In the genomic region with DNA sequence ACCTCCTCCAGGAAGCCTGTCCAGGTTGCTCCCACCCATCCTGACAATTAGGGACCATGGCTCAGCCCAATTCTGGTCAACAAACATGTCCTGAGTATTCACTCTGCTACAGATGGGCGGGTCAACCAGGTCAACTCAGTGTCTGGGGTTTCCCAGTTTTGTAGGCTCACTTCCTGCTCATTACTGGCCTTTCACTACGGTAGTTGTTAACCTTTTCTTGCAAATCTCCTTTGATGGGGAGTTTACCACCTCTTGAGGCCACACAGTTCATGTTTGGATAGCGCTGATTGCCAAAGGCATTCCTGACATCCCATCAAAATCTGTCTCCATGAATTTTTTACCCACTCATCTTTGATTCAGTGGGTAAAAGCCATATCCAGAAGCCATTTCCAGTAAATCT, we compare ENCODE assay signal across 17 cellular contexts. TPM values are rescaled to one million over a fixed set of nuclear protein-coding genes. Genes with fewer than 3 reads are reported as not detected.
DNase-seq lines count a peak whose midpoint lies in the region; ATAC-seq, FAIRE-seq and TF ChIP-seq lines count a peak whose summit lies in the region.
"Had no signal": no experiment of that assay in that cellular context is flagged by ENCODE, and none has a peak within 500 bp of the region (broad histone marks: within the 10 kb centered on the region; RNA-seq: fewer than 3 reads in every experiment).

No MANE protein-coding gene starts in this region.

- H3K27me3 Mint-ChIP-seq in Caco-2 (ENCODE audit: insufficient read depth, unreplicated experiment): no peaks in the 10 kb centered on the region

- intact Hi-C loops in pancreas (cut with DNase I) (no loop called here), Caco-2 (cut with micrococcal nuclease; ENCODE audit: unreplicated experiment) (no loop called here)

- peak; percentile 8 for DNase-seq in HT-29 (ENCODE audit: low spot score)
- no peak for DNase-seq in NCI-H1417 (lab: John Stamatoyannopoulos, UW)
- no peak for DNase-seq in NCI-H526 treated with DMSO at 0.1 percent for 48 hours (lab: John Stamatoyannopoulos, UW)
- DNase-seq in pancreas: no peak
- no peak for DNase-seq in Caco-2
- DNase-seq: DND-41, hypothalamus, NCI-H69, psoas muscle, substantia nigra had no signal

- no peaks in the 10 kb centered on the region for H3K36me3 Mint-ChIP-seq in Caco-2 (ENCODE audit: insufficient read depth, unreplicated experiment)

- H3K4me1 Mint-ChIP-seq in Caco-2 (ENCODE audit: low read depth, unreplicated experiment): peaks cover 15% of the 10 kb centered on the region

- peak overlapping the region in 8 of 11 experiments; percentile 46 to 81 (median 73); a peak in 14 of 22 replicates for H3K9ac ChIP-seq in BLaER1 treated with 17β-estradiol and CSF1 and Interleukin-3, amounts not matched to agents 10 nM and 100 nM

- H3K36me3 ChIP-seq in BLaER1 treated with 17β-estradiol and CSF1 and Interleukin-3, amounts not matched to agents 10 nM and 100 nM: peaks cover 0 to 12% (median 4%) of the 10 kb centered on the region in 11 experiments; a peak in 8 of 22 replicates
- peaks cover 0 to 10% (median 0%) of the 10 kb centered on the region in 3 donors for H3K36me3 ChIP-seq in pancreas
- no peaks in the 10 kb centered on the region for H3K36me3 ChIP-seq in Caco-2 (ENCODE audit: control insufficient read depth, insufficient read depth, low read length)
- H3K36me3 ChIP-seq: SJSA1 had no signal

- no peak for FAIRE-seq in pancreas (lab: Jason Lieb, UNC)
- FAIRE-seq: endometrium had no signal

- H3K27me3 ChIP-seq in BLaER1 treated with 17β-estradiol and CSF1 and Interleukin-3, amounts not matched to agents 10 nM and 100 nM: peaks cover 0 to 88% (median 0%) of the 10 kb centered on the region in 11 experiments; a peak in 4 of 22 replicates
- H3K27me3 ChIP-seq in pancreas (no peaks in the 10 kb centered on the region), Caco-2 (replicated peaks; ENCODE audit: control insufficient read depth, insufficient read depth, low read length) (no peaks in the 10 kb centered on the region)
- H3K27me3 ChIP-seq: SJSA1 had no signal

- no TSS peak for BruUV-seq in Caco-2 (replicated peaks; lab: Mats Ljungman, UMichigan)

- H3K4me2 ChIP-seq in BLaER1 treated with 17β-estradiol and CSF1 and Interleukin-3, amounts not matched to agents 10 nM and 100 nM: peak overlapping the region; percentile 62 to 99 (median 93)

- POLR2A ChIA-PET in Caco-2 (lab: Charles Lee): no interaction called here

- ATAC-seq in GM19025 (IDR thresholded peaks at IDR 0.05; ENCODE audit: low read depth, unreplicated experiment): peak; percentile 78
- ATAC-seq in HG02642 (IDR thresholded peaks at IDR 0.05; ENCODE audit: poor library complexity, unreplicated experiment): peak; percentile 67
- ATAC-seq in pancreas: no peak

- peaks cover 72 to 98% (median 87%) of the 10 kb centered on the region in 10 experiments for H3K4me1 ChIP-seq in BLaER1 treated with 17β-estradiol and CSF1 and Interleukin-3, amounts not matched to agents 10 nM and 100 nM
- peaks cover 0 to 13% (median 0%) of the 10 kb centered on the region in 3 donors for H3K4me1 ChIP-seq in pancreas
- peaks cover 4% of the 10 kb centered on the region; the same call in 1 of the 2 replicates for H3K4me1 ChIP-seq in Caco-2

- H3K9me3 ChIP-seq in BLaER1 treated with 17β-estradiol and CSF1 and Interleukin-3, amounts not matched to agents 10 nM and 100 nM (replicated peaks in 1 of 11): peaks cover 0 to 14% (median 0%) of the 10 kb centered on the region in 11 experiments; a peak in 8 of 22 replicates
- H3K9me3 ChIP-seq in pancreas: no peaks in the 10 kb centered on the region
- H3K9me3 ChIP-seq in Caco-2: no peaks in the 10 kb centered on the region
- H3K9me3 ChIP-seq: psoas muscle, SJSA1 had no signal

- TF ChIP-seq CTCF in pancreas (IDR thresholded peaks at IDR 0.05): no peak
- TF ChIP-seq CTCF in Caco-2 (IDR thresholded peaks at IDR 0.05; ENCODE audit: insufficient read depth in 1 of 2, low read depth in 1 of 2, low read length in 1 of 2, severe bottlenecking in 1 of 2, unreplicated experiment in 1 of 2): no peak

- peak overlapping the region in 9 of 11 experiments; percentile 53 to 92 (median 88); a peak in 18 of 22 replicates for H3K27ac ChIP-seq in BLaER1 treated with 17β-estradiol and CSF1 and Interleukin-3, amounts not matched to agents 10 nM and 100 nM
- no peak overlapping the region for H3K27ac ChIP-seq in pancreas
- H3K27ac ChIP-seq: psoas muscle, SJSA1 had no signal

- H3K4me3 ChIP-seq in BLaER1 treated with 17β-estradiol and CSF1 and Interleukin-3, amounts not matched to agents 10 nM and 100 nM: peak overlapping the region in 3 of 10 experiments; percentile 18 to 28 (median 18); a peak in 5 of 20 replicates
- no peak overlapping the region for H3K4me3 ChIP-seq in pancreas
- no peak overlapping the region for H3K4me3 ChIP-seq in Caco-2 (ENCODE audit: low read depth, low read length)
- H3K4me3 ChIP-seq: psoas muscle, SJSA1 had no signal

- H3K9me3 Mint-ChIP-seq in Caco-2 (ENCODE audit: unreplicated experiment): no peaks in the 10 kb centered on the region

- peaks cover 0 to 16% (median 0%) of the 10 kb centered on the region in 11 experiments; a peak in 2 of 22 replicates for H4K20me1 ChIP-seq in BLaER1 treated with 17β-estradiol and CSF1 and Interleukin-3, amounts not matched to agents 10 nM and 100 nM

- no peak overlapping the region for H3K27ac Mint-ChIP-seq in Caco-2 (ENCODE audit: unreplicated experiment)

- H3K4me3 Mint-ChIP-seq in Caco-2 (ENCODE audit: unreplicated experiment): no peak overlapping the region

- CTCF ChIA-PET in Caco-2 (lab: Charles Lee): no interaction called here

- 83 to 90% methylated on average over 3 of the region's 3 CpGs for WGBS in pancreas, 2 donors

RNA-seq across cellular contexts. Expression of gene TMEM8B, which starts 13.8 kb away (rescaled TPM):
- 3.1 and 4.5 TPM in 2 replicates for total RNA-seq in HT-29 (2014; rRNA removed; shearing (Covaris generic))
- total RNA-seq in pancreas (10 to 100 TPM in 1 of 6 donors, 1 to 10 TPM in 5; 4.9 to 10.3 (median 7.0) TPM), Caco-2 (2022) (4.8 and 4.9 TPM in 2 replicates)
- 10 to 100 TPM; 11.1 to 17.2 TPM for polyA plus RNA-seq in pancreas

RNA-seq across cellular contexts. Expression of gene FAM221B, which starts 14.3 kb away (rescaled TPM):
- total RNA-seq in HT-29 (2014; rRNA removed; shearing (Covaris generic)): 0.10 and 0.16 TPM in 2 replicates
- total RNA-seq in pancreas (not detected), Caco-2 (2022) (not detected in 2 replicates)
- polyA plus RNA-seq in pancreas: under 1 TPM in 1 of 2 donors, not detected in 1; 0.11 TPM
- total RNA-seq: mesenteric fat pad, psoas muscle, SJSA1 had no signal
- polyA plus RNA-seq: AG04450, psoas muscle had no signal

RNA-seq across cellular contexts. Expression of gene OR13J1, which starts 27.4 kb away (rescaled TPM):
- total RNA-seq in HT-29 (2014; rRNA removed; shearing (Covaris generic)): not detected in 2 replicates
- total RNA-seq in pancreas (not detected), Caco-2 (2022) (not detected in 2 replicates)
- not detected for polyA plus RNA-seq in pancreas
- total RNA-seq: mesenteric fat pad, psoas muscle, SJSA1 had no signal
- polyA plus RNA-seq: AG04450, psoas muscle had no signal

RNA-seq across cellular contexts. Expression of gene HINT2, which starts 28.0 kb away (rescaled TPM):
- total RNA-seq in HT-29 (2014; rRNA removed; shearing (Covaris generic)): 91.2 and 98.7 TPM in 2 replicates
- total RNA-seq in pancreas (10 to 100 TPM; 20.6 to 43.7 (median 29.7) TPM), Caco-2 (2022) (88.0 and 110 TPM in 2 replicates)
- 10 to 100 TPM; 51.7 to 64.2 TPM for polyA plus RNA-seq in pancreas

RNA-seq across cellular contexts. Expression of gene SPAG8, which starts 30.7 kb away (rescaled TPM):
- total RNA-seq in HT-29 (2014; rRNA removed; shearing (Covaris generic)): 0.78 and 1.9 TPM in 2 replicates
- total RNA-seq in pancreas: 1 to 10 TPM in 2 of 6 donors, under 1 TPM in 4; 0.52 to 1.8 (median 0.83) TPM
- 1 to 10 TPM; 1.6 to 3.1 TPM for polyA plus RNA-seq in pancreas
- 0.19 and 0.29 TPM in 2 replicates for total RNA-seq in Caco-2 (2022)

Comparison
In these comparisons a context has a peak if more than half of its experiments do, and no peak if none do; other contexts are left out.
1. H3K27ac ChIP-seq: peak in BLaER1 treated with 17β-estradiol and CSF1 and Interleukin-3, amounts not matched to agents 10 nM and 100 nM (9 of 11); none in pancreas (0 of 4).
2. ATAC-seq: peak in GM19025 (single experiment) and HG02642 (single experiment); none in pancreas (0 of 4).